ENCODE assay signal across 8 cellular contexts in the genomic region with DNA sequence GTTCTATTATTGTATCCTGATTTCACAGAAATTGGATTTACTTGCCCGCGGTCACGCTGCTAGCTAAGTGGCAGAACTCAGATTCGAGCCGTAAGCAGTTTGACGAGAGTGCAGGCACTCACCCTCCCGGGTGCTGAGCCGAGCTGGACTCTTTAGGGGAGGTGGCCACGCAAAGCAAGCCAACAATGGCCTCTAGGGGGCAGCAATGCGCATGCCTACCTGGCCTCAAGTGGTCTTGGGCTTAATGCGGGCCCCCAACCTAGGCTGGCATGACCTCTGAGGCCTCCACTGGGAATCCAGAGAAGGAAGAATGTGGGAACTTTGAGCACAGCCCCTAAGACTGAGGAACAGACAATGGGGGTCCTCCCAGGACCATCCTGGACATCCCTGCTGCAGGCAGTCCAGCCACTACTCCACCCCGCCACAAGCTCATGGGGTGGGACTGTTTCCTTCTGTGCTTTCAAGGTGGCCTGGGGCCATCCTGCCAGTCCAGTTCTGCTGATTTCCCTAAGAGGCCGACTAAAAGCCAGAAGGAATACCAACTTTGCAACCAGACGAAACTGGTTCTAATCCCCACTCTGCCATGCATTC.
DNase-seq lines count a peak whose midpoint lies in the region; ATAC-seq lines count a peak whose summit lies in the region.

No MANE protein-coding gene starts in this region.

- H3K4me1 Mint-ChIP-seq in T-helper 17 cell: peaks cover 6% of the 10 kb centered on the region

- no peaks in the 10 kb centered on the region for H3K27me3 Mint-ChIP-seq in T-helper 17 cell

- DNase-seq in NCI-H748 (lab: John Stamatoyannopoulos, UW; ENCODE audit: unreplicated experiment) (peak; percentile 17), NCI-H748 treated with DMSO at 0.1 percent for 48 hours (lab: John Stamatoyannopoulos, UW) (no peak), T-helper 17 cell (peak; percentile 22 to 53 (median 35)), astrocyte of the hippocampus (ENCODE audit: low read depth, low spot score) (peak; percentile 27), left colon (peak; percentile 30 to 78), DMS114 treated with DMSO at 0.1 percent for 48 hours (lab: John Stamatoyannopoulos, UW; ENCODE audit: unreplicated experiment) (no peak), SIG-M5 treated with dmso at 0.1 percent for 504 hours (lab: John Stamatoyannopoulos, UW; ENCODE audit: unreplicated experiment) (no peak)
- DNase-seq in stimulated activated CD4-positive, alpha-beta T cell treated with anti-CD3 and anti-CD28 coated beads, TNF-alpha, amount 100 ng/mL, for 24 hours (ENCODE audit: low read depth in 3 of 3): peak; percentile 33 to 47 (median 37)

- H3K9me3 ChIP-seq in T-helper 17 cell (ENCODE audit: control insufficient read depth, low read length, poor library complexity, severe bottlenecking): no peaks in the 10 kb centered on the region

- H3K36me3 Mint-ChIP-seq in T-helper 17 cell (ENCODE audit: low read depth): peaks cover 8% of the 10 kb centered on the region

- H3K27ac Mint-ChIP-seq in T-helper 17 cell: no peak overlapping the region

- peak; percentile 68 for ATAC-seq in T-helper 17 cell
- peak; percentile 61 for ATAC-seq in left colon

- intact Hi-C loops in left colon (cut with DNase I, micrococcal nuclease): no loop called here

- H3K4me3 Mint-ChIP-seq in T-helper 17 cell: no peak overlapping the region

Comparison
In these comparisons a context has a peak if more than half of its experiments do, and no peak if none do; other contexts are left out.
1. DNase-seq: peak in NCI-H748 (single experiment), T-helper 17 cell (3 of 3), astrocyte of the hippocampus (single experiment), left colon (2 of 2) and stimulated activated CD4-positive, alpha-beta T cell treated with anti-CD3 and anti-CD28 coated beads, TNF-alpha, amount 100 ng/mL, for 24 hours (3 of 3); none in NCI-H748 treated with DMSO at 0.1 percent for 48 hours (single experiment), DMS114 treated with DMSO at 0.1 percent for 48 hours (single experiment) and SIG-M5 treated with dmso at 0.1 percent for 504 hours (single experiment).